In the genomic region with DNA sequence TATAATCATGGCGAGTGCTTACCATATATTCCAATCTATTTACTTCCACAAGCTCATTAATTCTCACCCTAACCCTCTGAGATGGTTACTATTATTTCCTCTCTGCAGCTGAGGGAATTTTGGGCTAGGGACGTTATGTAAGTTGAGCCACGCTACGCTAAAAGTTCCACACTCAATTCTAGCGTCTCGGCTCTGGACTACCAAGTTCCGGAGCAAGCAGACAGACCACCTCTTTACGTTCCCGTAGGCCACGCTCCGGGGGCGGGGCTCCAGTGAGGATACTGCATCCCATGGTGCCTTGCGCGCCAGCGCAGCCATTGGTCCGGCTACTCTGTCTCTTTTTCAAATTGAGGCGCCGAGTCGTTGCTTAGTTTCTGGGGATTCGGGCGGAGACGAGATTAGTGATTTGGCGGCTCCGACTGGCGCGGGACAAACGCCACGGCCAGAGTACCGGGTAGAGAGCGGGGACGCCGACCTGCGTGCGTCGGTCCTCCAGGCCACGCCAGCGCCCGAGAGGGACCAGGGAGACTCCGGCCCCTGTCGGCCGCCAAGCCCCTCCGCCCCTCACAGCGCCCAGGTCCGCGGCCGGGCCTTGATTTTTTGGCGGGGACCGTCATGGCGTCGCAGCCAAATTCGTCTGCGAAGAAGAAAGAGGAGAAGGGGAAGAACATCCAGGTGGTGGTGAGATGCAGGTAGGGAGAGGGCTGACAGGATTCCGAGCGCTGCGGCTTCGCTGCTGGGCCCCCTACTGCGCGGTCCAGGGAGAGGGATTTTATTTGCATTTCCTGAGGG, we compare ENCODE assay signal across 7 cellular contexts. TPM values are rescaled to one million over a fixed set of nuclear protein-coding genes. Genes with fewer than 3 reads are reported as not detected.
DNase-seq lines count a peak whose midpoint lies in the region; ATAC-seq and TF ChIP-seq lines count a peak whose summit lies in the region.

A gene (plus strand): TSS at position 370 of the 792 bp plus-strand sequence. CDS start 246 bp downstream, at position 616.

- peaks cover 4% of the 10 kb centered on the region for H3K4me1 ChIP-seq in hepatocyte (ENCODE audit: insufficient read depth)

- peak within 1 kb of the TSS; percentile 79 for H3K4me2 ChIP-seq in hepatocyte

- in situ Hi-C loops in astrocyte of the cerebellum (cut with HindIII; ENCODE audit: low sequenced_read_pairs): no loop called here

- peak; percentile 63 for ATAC-seq in GM18505 (IDR thresholded peaks at IDR 0.05; ENCODE audit: unreplicated experiment)
- peak; percentile 73 for ATAC-seq in HG02973 (IDR thresholded peaks at IDR 0.05; ENCODE audit: unreplicated experiment)

- peak within 1 kb of the TSS; percentile 74 for H2AFZ ChIP-seq in hepatocyte

- peak; percentile 82 for DNase-seq in NCI-H2029 treated with DMSO at 0.1 percent for 48 hours (lab: John Stamatoyannopoulos, UW)
- DNase-seq in T-helper 9 cell: peak; percentile 95
- DNase-seq in astrocyte of the cerebellum (ENCODE audit: low read depth): peak; percentile 93
- DNase-seq in hepatocyte (ENCODE audit: low spot score): peak; percentile 98
- peak; percentile 92 for DNase-seq in renal cortical epithelial cell (ENCODE audit: low read depth)

- no peaks in the 10 kb centered on the region for H3K27me3 ChIP-seq in hepatocyte

- TF ChIP-seq POLR2A in GM18505 (IDR thresholded peaks at IDR 0.05; ENCODE audit: borderline replicate concordance, extremely low read depth, insufficient read depth, insufficient read length): peak; percentile 97

- TF ChIP-seq CTCF in astrocyte of the cerebellum (IDR thresholded peaks at IDR 0.05; ENCODE audit: low read depth, low read length, missing control alignments): no peak
- TF ChIP-seq CTCF in hepatocyte (IDR thresholded peaks at IDR 0.05; ENCODE audit: poor library complexity): no peak

- no peaks in the 10 kb centered on the region for H3K9me3 ChIP-seq in hepatocyte (ENCODE audit: low read depth)

- 1% methylated on average over 48 of the region's 58 CpGs for WGBS in hepatocyte (ENCODE audit: low lambda C conversion rate, missing lambda C conversion rate)

- peak within 1 kb of the TSS; percentile 97 for H3K27ac ChIP-seq in hepatocyte

- no peaks in the 10 kb centered on the region for H3K9me2 ChIP-seq in hepatocyte (replicated peaks; ENCODE audit: insufficient read depth)

- H3K4me3 ChIP-seq in astrocyte of the cerebellum (ENCODE audit: low read depth, low read length) (peak within 1 kb of the TSS; percentile 79), hepatocyte (peak within 1 kb of the TSS; percentile 38)

- no peaks in the 10 kb centered on the region for H3K36me3 ChIP-seq in hepatocyte (replicated peaks; ENCODE audit: insufficient read depth, low read depth)

- H3K79me2 ChIP-seq in hepatocyte: peaks cover 43% of the 10 kb centered on the region

- no peaks in the 10 kb centered on the region for H4K20me1 ChIP-seq in hepatocyte (ENCODE audit: insufficient read depth, poor library complexity, severe bottlenecking)

RNA-seq across cellular contexts. Expression of the gene that starts here (rescaled TPM):
- total RNA-seq in hepatocyte: 7.9 and 9.2 TPM in 2 replicates
- polyA plus RNA-seq in hepatocyte: 3.2 and 5.1 TPM in 2 replicates
- total RNA-seq in renal cortical epithelial cell: 3.1 and 14.9 TPM in 2 replicates

Comparison
In these comparisons a context has a peak if more than half of its experiments do, and no peak if none do; other contexts are left out.
1. Peak in every context shown above with its lines: DNase-seq, ATAC-seq, H3K4me3 ChIP-seq and H3K27ac ChIP-seq.